Comparison of ENCODE assay signal across 19 cellular contexts in genomic region chr13:59094149-59094548, GRCh38.
DNase-seq lines count a peak whose midpoint lies in the region; ATAC-seq and TF ChIP-seq lines count a peak whose summit lies in the region.
"Had no signal": no experiment of that assay in that cellular context is flagged by ENCODE, and none has a peak within 500 bp of the region (broad histone marks: within the 10 kb centered on the region; RNA-seq: fewer than 3 reads in every experiment).

No MANE protein-coding gene starts in this region.

- H3K9me3 Mint-ChIP-seq in CD4-positive, alpha-beta T cell = no peaks in the 10 kb centered on the region

- H3K9ac ChIP-seq in PC-3 (ENCODE audit: low read length) = no peak overlapping the region

- no peaks in the 10 kb centered on the region for H3K36me3 Mint-ChIP-seq in CD4-positive, alpha-beta T cell (ENCODE audit: low read depth)
- H3K36me3 Mint-ChIP-seq: CD4-positive, alpha-beta memory T cell had no signal

- no peaks in the 10 kb centered on the region for H3K79me2 ChIP-seq in PC-3 (ENCODE audit: low read length)

- H3K27me3 ChIP-seq in PC-3 (ENCODE audit: low read length) = no peaks in the 10 kb centered on the region
- no peaks in the 10 kb centered on the region for H3K27me3 ChIP-seq in CD4-positive, alpha-beta T cell (ENCODE audit: control insufficient read depth, insufficient read depth, low read length)

- H3K4me3 Mint-ChIP-seq in CD4-positive, alpha-beta T cell = no peak overlapping the region
- H3K4me3 Mint-ChIP-seq: CD4-positive, alpha-beta memory T cell; T-helper 17 cell had no signal

- in situ Hi-C loops in GM13977 (cut with MboI; ENCODE audit: low pct_unique_long_range_greater_than_20kb, low sequenced_read_pairs, unreplicated experiment) = no loop called here

- POLR2A ChIA-PET in PC-3 (lab: Charles Lee; ENCODE audit: unreplicated experiment) = no interaction called here
- POLR2A ChIA-PET in CD4-positive, alpha-beta T cell (lab: Charles Lee) = no interaction called here

- ATAC-seq in PC-3 = peak; percentile 53
- no peak for ATAC-seq in GM21515 (IDR thresholded peaks at IDR 0.05; ENCODE audit: unreplicated experiment)
- no peak for ATAC-seq in CD4-positive, alpha-beta T cell (ENCODE audit: poor library complexity)
- ATAC-seq: Right ventricle myocardium inferior, T-helper 17 cell had no signal

- no peaks in the 10 kb centered on the region for H3K9me2 ChIP-seq in PC-3 (replicated peaks; ENCODE audit: low read length)

- BruUV-seq in PC-3 (replicated peaks; lab: Mats Ljungman, UMichigan) = no TSS peak

- H4K20me1 ChIP-seq in PC-3 (ENCODE audit: low read length) = no peaks in the 10 kb centered on the region

- no peak overlapping the region for H3K27ac ChIP-seq in PC-3 (ENCODE audit: low read length)
- no peak overlapping the region for H3K27ac ChIP-seq in CD4-positive, alpha-beta T cell (ENCODE audit: low read depth, low read length)
- H3K27ac ChIP-seq: PC-9 had no signal

- H3K9me3 ChIP-seq in PC-3 (ENCODE audit: low read length) = no peaks in the 10 kb centered on the region
- H3K9me3 ChIP-seq in CD4-positive, alpha-beta T cell (ENCODE audit: control insufficient read depth, low read length) = no peaks in the 10 kb centered on the region

- H3K4me1 ChIP-seq in PC-3 (ENCODE audit: insufficient read depth, low read length) = no peaks in the 10 kb centered on the region

- H2AFZ ChIP-seq in PC-3 (ENCODE audit: low read length) = no peak overlapping the region
- H2AFZ ChIP-seq: PC-9 had no signal

- H3K4me1 Mint-ChIP-seq in CD4-positive, alpha-beta T cell (ENCODE audit: low read depth) = no peaks in the 10 kb centered on the region
- H3K4me1 Mint-ChIP-seq: CD4-positive, alpha-beta memory T cell; T-helper 17 cell had no signal

- DNase-seq in COLO829 (ENCODE audit: low spot score) (peak; percentile 61), HT1080 (ENCODE audit: low read depth) (peak; percentile 62), PC-3 (peak; percentile 40), dermis blood vessel endothelial cell (peak; percentile 5), GM13977 (ENCODE audit: low spot score) (no peak)
- no peak for DNase-seq in CD4-positive, alpha-beta T cell
- DNase-seq in activated CD8-positive, alpha-beta memory T cell treated with anti-CD3 and anti-CD28 coated beads for 24 hours = no peak
- DNase-seq: ACHN; CD4-positive, alpha-beta memory T cell; DND-41; GDM1; KBM-7; NCI-H1048; NCI-H2107; NCI-H748 treated with DMSO at 0.1 percent for 48 hours; PC-9; T-helper 17 cell had no signal

- no peaks in the 10 kb centered on the region for H3K36me3 ChIP-seq in PC-3 (ENCODE audit: low read depth, low read length)

- CTCF ChIA-PET in PC-3 (lab: Charles Lee) = interaction anchor here (0.6 kb wide), 1 partner anchor 1235 kb away, joined by 3 read pairs; no protein-coding TSS in a partner anchor
- CTCF ChIA-PET in CD4-positive, alpha-beta T cell (lab: Charles Lee) = no interaction called here

- no peaks in the 10 kb centered on the region for H3F3A ChIP-seq in PC-3 (ENCODE audit: low read length, unreplicated experiment)

- intact Hi-C loops in PC-3 (cut with micrococcal nuclease) = no loop called here
- intact Hi-C loops in CD4-positive, alpha-beta T cell (cut with DNase I, micrococcal nuclease) = no loop called here

- no peak overlapping the region for H3K4me3 ChIP-seq in PC-3 (ENCODE audit: low read length)
- H3K4me3 ChIP-seq: PC-9 had no signal

- H3K27ac Mint-ChIP-seq in CD4-positive, alpha-beta T cell = no peak overlapping the region
- H3K27ac Mint-ChIP-seq: CD4-positive, alpha-beta memory T cell; T-helper 17 cell had no signal

- no peak for TF ChIP-seq CTCF in PC-3 (conservative IDR thresholded peaks at IDR 0.05; ENCODE audit: low read depth, low read length)
- no peak for TF ChIP-seq CTCF in CD4-positive, alpha-beta T cell (IDR thresholded peaks at IDR 0.05)
- TF ChIP-seq CTCF in GM13977 (IDR thresholded peaks at IDR 0.05; ENCODE audit: extremely low read depth, insufficient read depth, missing control alignments) = no peak

- no peaks in the 10 kb centered on the region for H3K27me3 Mint-ChIP-seq in CD4-positive, alpha-beta T cell
- H3K27me3 Mint-ChIP-seq: CD4-positive, alpha-beta memory T cell; T-helper 17 cell had no signal

- no peak overlapping the region for H3K4me2 ChIP-seq in PC-3 (ENCODE audit: low read length)
- H3K4me2 ChIP-seq: PC-9 had no signal

Comparison
In these comparisons a context has a peak if more than half of its experiments do, and no peak if none do; other contexts are left out.
1. DNase-seq: peak in COLO829 (single experiment), HT1080 (single experiment), PC-3 (single experiment) and dermis blood vessel endothelial cell (single experiment); none in CD4-positive, alpha-beta T cell (0 of 10), activated CD8-positive, alpha-beta memory T cell treated with anti-CD3 and anti-CD28 coated beads for 24 hours (single experiment) and GM13977 (single experiment).